8 cellular contexts compared by ENCODE assay signal in the genomic region with DNA sequence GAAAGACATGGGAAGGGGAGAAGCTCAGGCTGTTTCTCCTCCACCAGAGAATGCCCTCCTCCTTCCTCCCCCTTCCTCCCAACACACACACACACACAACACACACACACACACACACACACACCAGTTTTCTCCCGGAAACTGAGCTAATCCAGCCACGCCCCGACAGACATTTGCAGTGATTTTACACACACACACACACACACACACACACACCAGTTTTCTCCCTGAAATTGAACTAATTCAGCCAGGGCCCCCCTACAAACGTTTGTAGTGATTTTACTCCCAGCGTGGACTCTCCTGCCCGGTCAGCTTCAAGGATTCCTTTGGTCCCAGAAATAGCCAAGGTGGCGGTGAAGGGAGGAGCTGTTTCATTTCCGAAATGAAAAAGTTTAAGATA. TPM values are rescaled to one million over a fixed set of nuclear protein-coding genes. Genes with fewer than 3 reads are reported as not detected.
DNase-seq lines count a peak whose midpoint lies in the region; ATAC-seq and TF ChIP-seq lines count a peak whose summit lies in the region.

No MANE protein-coding gene starts in this region.

- peak overlapping the region; percentile 58 for H3K4me3 ChIP-seq in GM06990 (replicated peaks; ENCODE audit: low read depth, low read length)
- peak overlapping the region; percentile 57 to 79 (median 60) for H3K4me3 ChIP-seq in Peyer's patch
- peak overlapping the region; percentile 75 to 77 for H3K4me3 ChIP-seq in stomach smooth muscle (ENCODE audit: low read length in 2 of 2)

- TF ChIP-seq CTCF in GM06990 (IDR thresholded peaks at IDR 0.05; ENCODE audit: insufficient read depth, low read length, poor library complexity, severe bottlenecking) (no peak), Peyer's patch (IDR thresholded peaks at IDR 0.05) (no peak)

- DNase-seq in GM06990 (ENCODE audit: extremely low read depth, insufficient read length) (peak; percentile 6), Peyer's patch (peak; percentile 18 to 69 (median 56)), dermis microvascular lymphatic vessel endothelial cell (ENCODE audit: low read depth in 2 of 2) (peak; percentile 48 to 74), left lobe of liver (ENCODE audit: low spot score) (no peak), NCI-H1436 (lab: John Stamatoyannopoulos, UW) (no peak)

- TF ChIP-seq POLR2A in Peyer's patch (IDR thresholded peaks at IDR 0.05), result no peak

- H3K9me3 ChIP-seq in Peyer's patch, result no peaks in the 10 kb centered on the region
- H3K9me3 ChIP-seq in stomach smooth muscle (ENCODE audit: control insufficient read depth in 2 of 2, low read length in 2 of 2), result no peaks in the 10 kb centered on the region

- H3K4me1 ChIP-seq in Peyer's patch, result no peaks in the 10 kb centered on the region
- peaks cover 6% of the 10 kb centered on the region for H3K4me1 ChIP-seq in stomach smooth muscle (ENCODE audit: control insufficient read depth, insufficient read depth, low read length)

- peak overlapping the region; percentile 29 for H3K9ac ChIP-seq in stomach smooth muscle (ENCODE audit: low read length in 2 of 2)

- H3K27ac ChIP-seq in Peyer's patch (peak overlapping the region; percentile 19 to 60 (median 46)), stomach smooth muscle (ENCODE audit: low read length) (no peak overlapping the region)

- ATAC-seq in left lobe of liver, result peak; percentile 64
- ATAC-seq in HG02798 (IDR thresholded peaks at IDR 0.05; ENCODE audit: poor library complexity, unreplicated experiment), result no peak
- no peak for ATAC-seq in HG03571 (IDR thresholded peaks at IDR 0.05; ENCODE audit: unreplicated experiment)

- no peaks in the 10 kb centered on the region for H3K27me3 ChIP-seq in GM06990 (replicated peaks; ENCODE audit: control insufficient read depth, insufficient read depth, low read length)
- H3K27me3 ChIP-seq in Peyer's patch, result no peaks in the 10 kb centered on the region
- H3K27me3 ChIP-seq in stomach smooth muscle (ENCODE audit: control insufficient read depth in 1 of 2, insufficient read depth in 2 of 2, low read length in 2 of 2), result no peaks in the 10 kb centered on the region

- H3K36me3 ChIP-seq in GM06990 (ENCODE audit: control insufficient read depth, insufficient read depth, low read length) (no peaks in the 10 kb centered on the region), Peyer's patch (no peaks in the 10 kb centered on the region), stomach smooth muscle (ENCODE audit: control insufficient read depth in 2 of 2, insufficient read depth in 2 of 2, low read length in 2 of 2) (no peaks in the 10 kb centered on the region)

RNA-seq across cellular contexts. Expression of gene STX18, which starts 32.9 kb away (rescaled TPM):
- total RNA-seq in Peyer's patch, result 10 to 100 TPM; 33.0 to 56.0 (median 42.3) TPM
- 14.3 and 16.0 TPM in 2 replicates for total RNA-seq in dermis microvascular lymphatic vessel endothelial cell
- 14.2 TPM for total RNA-seq in left lobe of liver

Comparison
In these comparisons a context has a peak if more than half of its experiments do, and no peak if none do; other contexts are left out.
1. DNase-seq: peak in GM06990 (single experiment), Peyer's patch (3 of 3) and dermis microvascular lymphatic vessel endothelial cell (2 of 2); none in left lobe of liver (single experiment) and NCI-H1436 (single experiment).
2. Peak in every context shown above with its lines, with median percentiles within 50 percentile points of each other: H3K4me3 ChIP-seq.